ENCODE assay signal across 27 cellular contexts in genomic region chr7:49422564-49422963, GRCh38.
"Had no signal": no experiment of that assay in that cellular context is flagged by ENCODE, and none has a peak within 500 bp of the region (broad histone marks: within the 10 kb centered on the region; RNA-seq: fewer than 3 reads in every experiment).

No MANE protein-coding gene starts in this region.

- H3K27ac Mint-ChIP-seq: dendritic cell treated with granulocyte-macrophage colony-stimulating factor and Interleukin-4, amounts not matched to agents 40 ng/mL and 50 ng/mL, for 4 days; effector memory CD8-positive, alpha-beta T cell; endodermal cell; mesothelial cell of epicardium; naive B cell had no signal

- H3K27me3 ChIP-seq: colonic mucosa, esophagus squamous epithelium, gastrocnemius medialis, heart right ventricle had no signal

- H3K36me3 Mint-ChIP-seq: mesothelial cell of epicardium, naive B cell had no signal

- H3K4me1 Mint-ChIP-seq: naive B cell had no signal

- H3K27ac ChIP-seq: colonic mucosa, epithelial cell of prostate, esophagus squamous epithelium, gastrocnemius medialis, heart right ventricle, left lung, lower lobe of right lung had no signal

- H3K9me3 Mint-ChIP-seq: dendritic cell treated with granulocyte-macrophage colony-stimulating factor and Interleukin-4, amounts not matched to agents 40 ng/mL and 50 ng/mL, for 4 days; endodermal cell; mesothelial cell of epicardium had no signal

- H3K4me1 ChIP-seq: colonic mucosa, esophagus squamous epithelium, gastrocnemius medialis, heart right ventricle, left lung, lower lobe of right lung had no signal

- H3K27me3 Mint-ChIP-seq: dendritic cell treated with granulocyte-macrophage colony-stimulating factor and Interleukin-4, amounts not matched to agents 40 ng/mL and 50 ng/mL, for 4 days; effector memory CD8-positive, alpha-beta T cell; naive B cell had no signal

- H3K4me3 Mint-ChIP-seq: dendritic cell treated with granulocyte-macrophage colony-stimulating factor and Interleukin-4, amounts not matched to agents 40 ng/mL and 50 ng/mL, for 4 days; effector memory CD8-positive, alpha-beta T cell; endodermal cell; mesothelial cell of epicardium had no signal

- DNase-seq: colonic mucosa; cortex of kidney; effector CD8-positive, alpha-beta T cell; effector memory CD8-positive, alpha-beta T cell; endodermal cell; erythroblast; esophagus squamous epithelium; foreskin fibroblast; foreskin melanocyte; gastrocnemius medialis; glutamatergic neuron; head of caudate nucleus; heart right ventricle; hippocampal formation; left cardiac atrium; left lung; left ventricle myocardium superior; lower lobe of right lung; mesenchymal stem cell; mucosa of descending colon; naive B cell had no signal

- H3K4me3 ChIP-seq: colonic mucosa, esophagus squamous epithelium, gastrocnemius medialis, heart right ventricle, left lung, lower lobe of right lung, mucosa of descending colon had no signal

- H3K36me3 ChIP-seq: colonic mucosa, esophagus squamous epithelium, gastrocnemius medialis, heart right ventricle, left lung, lower lobe of right lung had no signal

- FAIRE-seq: islet of Langerhans, keratinocyte had no signal

- H3K9me3 ChIP-seq: colonic mucosa, esophagus squamous epithelium, gastrocnemius medialis, heart right ventricle, left lung, lower lobe of right lung, mucosa of descending colon had no signal

- ATAC-seq: effector memory CD8-positive, alpha-beta T cell; esophagus mucosa; gastrocnemius medialis; heart right ventricle; left cardiac atrium; left lung; left ventricle myocardium superior; lower lobe of right lung; mucosa of descending colon had no signal
